14 cellular contexts compared by ENCODE assay signal in the genomic region with DNA sequence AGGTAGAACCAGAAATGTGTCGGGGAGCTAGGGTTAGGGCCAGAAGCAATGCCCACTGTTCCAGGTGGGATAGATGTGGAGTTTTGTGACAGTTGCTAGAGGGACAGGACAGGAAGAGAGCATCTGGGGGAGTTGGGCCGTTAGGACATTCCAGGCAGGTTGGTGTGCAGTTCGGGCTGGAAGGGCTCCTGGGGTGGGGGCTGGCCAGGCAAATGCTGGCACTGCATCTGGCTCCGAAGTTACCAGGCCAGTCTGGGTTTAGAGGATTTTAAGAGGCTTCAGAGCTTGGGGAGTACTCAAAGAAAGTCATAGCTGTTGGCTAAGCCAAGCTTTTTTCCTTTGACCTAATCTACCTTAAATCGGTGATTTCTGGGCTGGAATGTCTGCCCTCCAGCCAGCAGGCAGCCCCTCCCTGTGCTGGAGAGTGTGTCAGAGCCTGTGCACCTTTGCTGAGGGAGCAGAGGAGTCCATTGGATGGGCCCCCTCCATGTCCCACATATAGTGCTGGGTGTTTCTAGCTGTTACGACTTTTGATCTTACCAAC. TPM values are rescaled to one million over a fixed set of nuclear protein-coding genes. Genes with fewer than 3 reads are reported as not detected.
A peak's percentile ranks its signal among the peaks of the same experiment; 100 is the strongest.
DNase-seq lines count a peak whose midpoint lies in the region; ATAC-seq and TF ChIP-seq lines count a peak whose summit lies in the region.
"Had no signal": no experiment of that assay in that cellular context is flagged by ENCODE, and none has a peak within 500 bp of the region (broad histone marks: within the 10 kb centered on the region; RNA-seq: fewer than 3 reads in every experiment).

No MANE protein-coding gene starts in this region.

- H3K4me1 Mint-ChIP-seq in endodermal cell (peaks cover 7% of the 10 kb centered on the region), HFFc6 (ENCODE audit: low read depth) (peaks cover 37% of the 10 kb centered on the region)
- H3K4me1 Mint-ChIP-seq in stimulated activated effector memory CD8-positive, alpha-beta T cell treated with anti-CD3 and anti-CD28 coated beads, Interleukin-12 subunit alpha, Interleukin-12 subunit beta, amount 100 ng/mL, for 72 hours = peaks cover 99% of the 10 kb centered on the region

- TF ChIP-seq CTCF in GM12864 (IDR thresholded peaks at IDR 0.05; ENCODE audit: low read depth, low read length, missing control alignments) (no peak), RWPE2 (IDR thresholded peaks at IDR 0.05; ENCODE audit: poor library complexity, severe bottlenecking) (no peak), endodermal cell (conservative IDR thresholded peaks at IDR 0.05) (no peak), GM10266 (IDR thresholded peaks at IDR 0.05; ENCODE audit: control insufficient read depth, insufficient read depth, low read depth, missing control alignments) (no peak), HFFc6 (IDR thresholded peaks at IDR 0.05) (no peak), uterus (IDR thresholded peaks at IDR 0.05) (no peak)

- H3K36me3 ChIP-seq in RWPE2 (ENCODE audit: low read depth) = peaks cover 42% of the 10 kb centered on the region
- peaks cover 60% of the 10 kb centered on the region for H3K36me3 ChIP-seq in endodermal cell (ENCODE audit: control insufficient read depth, insufficient read depth, low read length)
- H3K36me3 ChIP-seq in uterus = no peaks in the 10 kb centered on the region

- no peak for ATAC-seq in RWPE2 (ENCODE audit: low read depth)
- ATAC-seq in stimulated activated effector memory CD8-positive, alpha-beta T cell treated with anti-CD3 and anti-CD28 coated beads, Interleukin-12 subunit alpha, Interleukin-12 subunit beta, amount 100 ng/mL, for 72 hours = no peak

- H3K9me3 ChIP-seq in RWPE2 (ENCODE audit: severe bottlenecking) = no peaks in the 10 kb centered on the region
- no peaks in the 10 kb centered on the region for H3K9me3 ChIP-seq in endodermal cell (ENCODE audit: control insufficient read depth, low read length)
- H3K9me3 ChIP-seq in uterus = no peaks in the 10 kb centered on the region
- H3K9me3 ChIP-seq: SJSA1 had no signal

- H3K27me3 ChIP-seq in RWPE2 (ENCODE audit: insufficient read depth, poor library complexity, severe bottlenecking) = no peaks in the 10 kb centered on the region
- H3K27me3 ChIP-seq in endodermal cell (ENCODE audit: control insufficient read depth, insufficient read depth, low read length, poor library complexity, severe bottlenecking) = no peaks in the 10 kb centered on the region
- H3K27me3 ChIP-seq in uterus = no peaks in the 10 kb centered on the region
- H3K27me3 ChIP-seq: SJSA1 had no signal

- H3K36me3 Mint-ChIP-seq in endodermal cell (ENCODE audit: low read depth) (peaks cover 31% of the 10 kb centered on the region), HFFc6 (ENCODE audit: low read depth) (no peaks in the 10 kb centered on the region; the same call in 1 of the 2 replicates)
- peaks cover 66% of the 10 kb centered on the region for H3K36me3 Mint-ChIP-seq in stimulated activated effector memory CD8-positive, alpha-beta T cell treated with anti-CD3 and anti-CD28 coated beads, Interleukin-12 subunit alpha, Interleukin-12 subunit beta, amount 100 ng/mL, for 72 hours

- H3K9ac ChIP-seq in endodermal cell (ENCODE audit: extremely low read depth, low read length, poor library complexity, severe bottlenecking) = no peak overlapping the region
- H3K9ac ChIP-seq: parathyroid adenoma had no signal

- no peak for TF ChIP-seq POLR2A in uterus (IDR thresholded peaks at IDR 0.05)

- peak overlapping the region; percentile 20 for H3K27ac ChIP-seq in RWPE2 (ENCODE audit: poor library complexity, severe bottlenecking)
- H3K27ac ChIP-seq in endodermal cell (ENCODE audit: low read depth, low read length) = no peak overlapping the region
- H3K27ac ChIP-seq in uterus = peak overlapping the region in 1 of 2 donors; percentile 12
- H3K27ac ChIP-seq: SJSA1 had no signal

- H3K4me3 Mint-ChIP-seq in endodermal cell (no peak overlapping the region), HFFc6 (no peak overlapping the region)
- H3K4me3 Mint-ChIP-seq in stimulated activated effector memory CD8-positive, alpha-beta T cell treated with anti-CD3 and anti-CD28 coated beads, Interleukin-12 subunit alpha, Interleukin-12 subunit beta, amount 100 ng/mL, for 72 hours = peak overlapping the region; percentile 78

- H3K9me3 Mint-ChIP-seq in endodermal cell = no peaks in the 10 kb centered on the region
- H3K9me3 Mint-ChIP-seq in stimulated activated effector memory CD8-positive, alpha-beta T cell treated with anti-CD3 and anti-CD28 coated beads, Interleukin-12 subunit alpha, Interleukin-12 subunit beta, amount 100 ng/mL, for 72 hours = no peaks in the 10 kb centered on the region
- no peaks in the 10 kb centered on the region for H3K9me3 Mint-ChIP-seq in HFFc6

- H3K4me3 ChIP-seq in GM12864 (ENCODE audit: low read depth, low read length) = peak overlapping the region; percentile 38; the same call in 1 of the 2 replicates
- no peak overlapping the region for H3K4me3 ChIP-seq in RWPE2 (ENCODE audit: severe bottlenecking)
- no peak overlapping the region for H3K4me3 ChIP-seq in endodermal cell (ENCODE audit: low read length)
- H3K4me3 ChIP-seq in uterus = no peak overlapping the region
- H3K4me3 ChIP-seq: SJSA1 had no signal

- H3K27ac Mint-ChIP-seq in endodermal cell = peak overlapping the region; percentile 74
- H3K27ac Mint-ChIP-seq in stimulated activated effector memory CD8-positive, alpha-beta T cell treated with anti-CD3 and anti-CD28 coated beads, Interleukin-12 subunit alpha, Interleukin-12 subunit beta, amount 100 ng/mL, for 72 hours = peak overlapping the region; percentile 98
- no peak overlapping the region for H3K27ac Mint-ChIP-seq in HFFc6

- intact Hi-C loops in uterus (cut with DNase I; ENCODE audit: low total_unique reads) = no loop called here

- H3K27me3 Mint-ChIP-seq in endodermal cell (ENCODE audit: insufficient read depth) (no peaks in the 10 kb centered on the region), HFFc6 (ENCODE audit: insufficient read depth) (no peaks in the 10 kb centered on the region; the same call in none of the 2 replicates)

- WGBS in endodermal cell (ENCODE audit: insufficient coverage in 1 of 2, insufficient read length in 1 of 2), 2 experiments = 87 to 100% methylated on average over 2 to 6 of the region's 6 CpGs

- H3K4me1 ChIP-seq in RWPE2 (ENCODE audit: insufficient read depth, poor library complexity, severe bottlenecking) (peaks cover 20% of the 10 kb centered on the region), endodermal cell (ENCODE audit: control insufficient read depth, insufficient read depth, low read length) (no peaks in the 10 kb centered on the region), uterus (no peaks in the 10 kb centered on the region)
- H3K4me1 ChIP-seq: SJSA1 had no signal

- DNase-seq in GM12864 (ENCODE audit: low read depth) (no peak), RWPE2 (ENCODE audit: low spot score) (no peak), endodermal cell (no peak), GM10266 (ENCODE audit: extremely low spot score) (no peak), HFFc6 (no peak), uterus (no peak)
- no peak for DNase-seq in stimulated activated effector memory CD8-positive, alpha-beta T cell treated with anti-CD3 and anti-CD28 coated beads, Interleukin-12 subunit alpha, Interleukin-12 subunit beta, amount 100 ng/mL, for 72 hours (ENCODE audit: low spot score in 2 of 2)
- DNase-seq: activated CD4-positive, CD25-positive, alpha-beta regulatory T cell; Calu3; head of caudate nucleus; NCI-H1417 treated with DMSO at 0.1 percent for 48 hours; stimulated activated naive CD4-positive, alpha-beta T cell had no signal

RNA-seq across cellular contexts. Expression of gene PLCG1, which starts 20.8 kb away (rescaled TPM):
- total RNA-seq in endodermal cell (100 to 1,000 TPM; 227 to 257 TPM), uterus (100 to 1,000 TPM in 3 of 4 donors, 10 to 100 TPM in 1; 38.8 to 180 (median 138) TPM)
- 283 TPM for polyA plus RNA-seq in endodermal cell (2013, experiment 1 of 2)
- 237 TPM for polyA plus RNA-seq in endodermal cell (2013, experiment 2 of 2)
- total RNA-seq in HFFc6 (2021; fragmentation: NEBNext Ultra II Directional; extraction: Animal tissue kit (Norgen Biotek cat#: 25700)) = 10 to 100 TPM; 44.4 to 62.1 (median 50.1) TPM
